In genomic region chr6:38640216-38640909, GRCh38 we compare ENCODE assay signal across 8 cellular contexts.
DNase-seq lines count a peak whose midpoint lies in the region; ATAC-seq lines count a peak whose summit lies in the region.

No MANE protein-coding gene starts in this region.

- H3K27me3 Mint-ChIP-seq in stimulated activated memory B cell treated with anti-CD40 and anti-IgM and Interleukin-4, amounts not matched to agents 10 μg/mL and 1 μg/mL and 100 μg/mL, for 72 hours, result no peaks in the 10 kb centered on the region

- H3K36me3 Mint-ChIP-seq in stimulated activated memory B cell treated with anti-CD40 and anti-IgM and Interleukin-4, amounts not matched to agents 10 μg/mL and 1 μg/mL and 100 μg/mL, for 72 hours, result peaks cover 4% of the 10 kb centered on the region

- no peaks in the 10 kb centered on the region for H3K9me3 Mint-ChIP-seq in stimulated activated memory B cell treated with anti-CD40 and anti-IgM and Interleukin-4, amounts not matched to agents 10 μg/mL and 1 μg/mL and 100 μg/mL, for 72 hours

- H3K4me1 Mint-ChIP-seq in stimulated activated memory B cell treated with anti-CD40 and anti-IgM and Interleukin-4, amounts not matched to agents 10 μg/mL and 1 μg/mL and 100 μg/mL, for 72 hours, result peaks cover 55% of the 10 kb centered on the region

- H3K4me3 ChIP-seq in iPS-11a (ENCODE audit: low read depth, low read length), result peak overlapping the region; percentile 80

- ATAC-seq in HG03159 (IDR thresholded peaks at IDR 0.05; ENCODE audit: unreplicated experiment) (peak; percentile 18), HG02852 (IDR thresholded peaks at IDR 0.05; ENCODE audit: unreplicated experiment) (no peak)
- ATAC-seq in stimulated activated memory B cell treated with anti-CD40 and anti-IgM and Interleukin-4, amounts not matched to agents 10 μg/mL and 1 μg/mL and 100 μg/mL, for 72 hours, result no peak

- peak overlapping the region; percentile 91 for H3K27ac Mint-ChIP-seq in stimulated activated memory B cell treated with anti-CD40 and anti-IgM and Interleukin-4, amounts not matched to agents 10 μg/mL and 1 μg/mL and 100 μg/mL, for 72 hours

- DNase-seq in ELR (ENCODE audit: low read depth) (peak; percentile 79), NCI-H446 treated with DMSO at 0.1 percent for 48 hours (lab: John Stamatoyannopoulos, UW) (no peak), NCI-H2081 treated with DMSO at 0.1 percent for 48 hours (lab: John Stamatoyannopoulos, UW) (no peak)
- peak; percentile 11 for DNase-seq in activated naive CD4-positive, alpha-beta T cell treated with anti-CD3 and anti-CD28 coated beads, Interleukin-2, amount 50 U/mL, for 16 hours

- peak overlapping the region; percentile 81 for H3K4me3 Mint-ChIP-seq in stimulated activated memory B cell treated with anti-CD40 and anti-IgM and Interleukin-4, amounts not matched to agents 10 μg/mL and 1 μg/mL and 100 μg/mL, for 72 hours

Comparison
In these comparisons a context has a peak if more than half of its experiments do, and no peak if none do; other contexts are left out.
1. DNase-seq: peak in ELR (single experiment) and activated naive CD4-positive, alpha-beta T cell treated with anti-CD3 and anti-CD28 coated beads, Interleukin-2, amount 50 U/mL, for 16 hours (single experiment); none in NCI-H446 treated with DMSO at 0.1 percent for 48 hours (single experiment) and NCI-H2081 treated with DMSO at 0.1 percent for 48 hours (single experiment).